In the genomic region with DNA sequence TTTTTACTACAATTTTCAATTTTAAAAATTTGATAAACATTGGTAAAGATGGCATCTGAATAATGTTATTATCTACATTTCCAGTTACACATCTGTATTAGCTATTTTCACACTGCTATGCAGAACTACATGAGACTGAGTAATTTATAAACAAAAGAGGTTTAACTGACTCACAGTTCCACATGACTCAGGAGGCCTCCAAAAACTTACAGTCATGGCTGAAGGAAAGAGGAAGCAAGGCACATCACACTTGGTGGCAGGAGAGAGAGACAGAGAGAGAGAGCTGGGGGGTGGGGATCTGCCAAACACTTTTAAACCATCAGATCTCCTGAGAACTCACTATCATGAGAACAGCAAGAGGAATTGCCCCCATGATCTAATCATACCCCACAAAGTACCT, we compare ENCODE assay signal across 13 cellular contexts.
DNase-seq lines count a peak whose midpoint lies in the region; ATAC-seq lines count a peak whose summit lies in the region.
"Had no signal": no experiment of that assay in that cellular context is flagged by ENCODE, and none has a peak within 500 bp of the region (broad histone marks: within the 10 kb centered on the region; RNA-seq: fewer than 3 reads in every experiment).

No MANE protein-coding gene starts in this region.

- no peaks in the 10 kb centered on the region for H3K36me3 Mint-ChIP-seq in stimulated activated naive B cell treated with anti-CD40 and anti-IgM and Interleukin-4, amounts not matched to agents 10 μg/mL and 1 μg/mL and 100 μg/mL, for 72 hours
- H3K36me3 Mint-ChIP-seq: T-cell had no signal

- ATAC-seq in stimulated activated naive B cell treated with anti-CD40 and anti-IgM and Interleukin-4, amounts not matched to agents 10 μg/mL and 1 μg/mL and 100 μg/mL, for 72 hours (replicated peaks) = peak; percentile 18 to 39
- no peak for ATAC-seq in HG02571 (IDR thresholded peaks at IDR 0.05; ENCODE audit: unreplicated experiment)
- ATAC-seq in HG03280 (IDR thresholded peaks at IDR 0.05; ENCODE audit: unreplicated experiment) = no peak
- no peak for ATAC-seq in Right ventricle myocardium superior (ENCODE audit: poor library complexity)
- ATAC-seq: T-cell had no signal

- intact Hi-C loops in Right ventricle myocardium superior (cut with DNase I) = no loop called here

- H3K27ac Mint-ChIP-seq in stimulated activated naive B cell treated with anti-CD40 and anti-IgM and Interleukin-4, amounts not matched to agents 10 μg/mL and 1 μg/mL and 100 μg/mL, for 72 hours = no peak overlapping the region
- H3K27ac Mint-ChIP-seq: T-cell had no signal

- no peaks in the 10 kb centered on the region for H3K27me3 Mint-ChIP-seq in stimulated activated naive B cell treated with anti-CD40 and anti-IgM and Interleukin-4, amounts not matched to agents 10 μg/mL and 1 μg/mL and 100 μg/mL, for 72 hours
- H3K27me3 Mint-ChIP-seq: T-cell had no signal

- DNase-seq in SKM-1 treated with dmso at 0.1 percent for 144 hours (lab: John Stamatoyannopoulos, UW; ENCODE audit: unreplicated experiment) = peak; percentile 45
- DNase-seq in SKM-1 (lab: John Stamatoyannopoulos, UW; ENCODE audit: unreplicated experiment) = no peak
- DNase-seq in SIG-M5 (lab: John Stamatoyannopoulos, UW) = peak; percentile 75
- peak; percentile 83 for DNase-seq in fibroblast of peridontal ligament (ENCODE audit: extremely low read depth)
- no peak for DNase-seq in stimulated activated naive B cell treated with anti-CD40 and anti-IgM and Interleukin-4, amounts not matched to agents 10 μg/mL and 1 μg/mL and 100 μg/mL, for 72 hours
- no peak for DNase-seq in Right ventricle myocardium superior
- DNase-seq: activated T-cell treated with anti-CD3 and anti-CD28 coated beads, Interleukin-2, amount 50 U/mL, for 1 hour; NCI-H187 treated with DMSO at 0.1 percent for 48 hours; small intestine; stimulated activated naive CD4-positive, alpha-beta T cell had no signal

- no peaks in the 10 kb centered on the region for H3K4me1 Mint-ChIP-seq in stimulated activated naive B cell treated with anti-CD40 and anti-IgM and Interleukin-4, amounts not matched to agents 10 μg/mL and 1 μg/mL and 100 μg/mL, for 72 hours
- H3K4me1 Mint-ChIP-seq: T-cell had no signal

- H3K9me3 Mint-ChIP-seq in stimulated activated naive B cell treated with anti-CD40 and anti-IgM and Interleukin-4, amounts not matched to agents 10 μg/mL and 1 μg/mL and 100 μg/mL, for 72 hours = peaks cover 0 to 3% of the 10 kb centered on the region in 2 donors

- H3K4me3 Mint-ChIP-seq in stimulated activated naive B cell treated with anti-CD40 and anti-IgM and Interleukin-4, amounts not matched to agents 10 μg/mL and 1 μg/mL and 100 μg/mL, for 72 hours = no peak overlapping the region
- H3K4me3 Mint-ChIP-seq: T-cell had no signal

Comparison
In these comparisons a context has a peak if more than half of its experiments do, and no peak if none do; other contexts are left out.
1. DNase-seq: peak in SKM-1 treated with dmso at 0.1 percent for 144 hours (single experiment), SIG-M5 (single experiment) and fibroblast of peridontal ligament (single experiment); none in SKM-1 (single experiment), stimulated activated naive B cell treated with anti-CD40 and anti-IgM and Interleukin-4, amounts not matched to agents 10 μg/mL and 1 μg/mL and 100 μg/mL, for 72 hours (single experiment) and Right ventricle myocardium superior (single experiment).
2. ATAC-seq: peak in stimulated activated naive B cell treated with anti-CD40 and anti-IgM and Interleukin-4, amounts not matched to agents 10 μg/mL and 1 μg/mL and 100 μg/mL, for 72 hours (2 of 2); none in HG02571 (single experiment), HG03280 (single experiment) and Right ventricle myocardium superior (single experiment).